In the genomic region with DNA sequence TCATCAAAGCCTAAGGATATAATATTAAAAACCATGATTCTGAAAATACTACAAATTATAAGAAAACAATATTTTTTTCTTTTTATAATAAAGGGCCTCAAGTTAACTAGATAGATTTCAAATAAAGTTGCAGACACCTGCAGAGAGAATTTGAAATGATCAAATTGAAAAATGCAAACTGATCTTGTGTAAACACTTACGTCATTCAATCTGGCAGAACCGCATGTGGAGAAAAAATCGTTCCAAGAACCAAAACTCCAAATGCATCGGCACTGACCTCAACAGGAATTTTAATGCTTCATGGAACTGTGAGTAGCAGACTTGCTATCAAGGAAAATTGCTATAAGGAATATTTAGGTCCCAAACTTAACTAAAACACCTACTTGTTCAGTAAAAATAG, we compare ENCODE assay signal across 1 cellular context.
TF ChIP-seq lines count a peak whose summit lies in the region.

No MANE protein-coding gene starts in this region.

TF ChIP-seq in HEK293, 187 proteins besides CTCF, POLR2A, EP300 and RAD21 (continued from another document):
- TF ChIP-seq, protein P1, sequence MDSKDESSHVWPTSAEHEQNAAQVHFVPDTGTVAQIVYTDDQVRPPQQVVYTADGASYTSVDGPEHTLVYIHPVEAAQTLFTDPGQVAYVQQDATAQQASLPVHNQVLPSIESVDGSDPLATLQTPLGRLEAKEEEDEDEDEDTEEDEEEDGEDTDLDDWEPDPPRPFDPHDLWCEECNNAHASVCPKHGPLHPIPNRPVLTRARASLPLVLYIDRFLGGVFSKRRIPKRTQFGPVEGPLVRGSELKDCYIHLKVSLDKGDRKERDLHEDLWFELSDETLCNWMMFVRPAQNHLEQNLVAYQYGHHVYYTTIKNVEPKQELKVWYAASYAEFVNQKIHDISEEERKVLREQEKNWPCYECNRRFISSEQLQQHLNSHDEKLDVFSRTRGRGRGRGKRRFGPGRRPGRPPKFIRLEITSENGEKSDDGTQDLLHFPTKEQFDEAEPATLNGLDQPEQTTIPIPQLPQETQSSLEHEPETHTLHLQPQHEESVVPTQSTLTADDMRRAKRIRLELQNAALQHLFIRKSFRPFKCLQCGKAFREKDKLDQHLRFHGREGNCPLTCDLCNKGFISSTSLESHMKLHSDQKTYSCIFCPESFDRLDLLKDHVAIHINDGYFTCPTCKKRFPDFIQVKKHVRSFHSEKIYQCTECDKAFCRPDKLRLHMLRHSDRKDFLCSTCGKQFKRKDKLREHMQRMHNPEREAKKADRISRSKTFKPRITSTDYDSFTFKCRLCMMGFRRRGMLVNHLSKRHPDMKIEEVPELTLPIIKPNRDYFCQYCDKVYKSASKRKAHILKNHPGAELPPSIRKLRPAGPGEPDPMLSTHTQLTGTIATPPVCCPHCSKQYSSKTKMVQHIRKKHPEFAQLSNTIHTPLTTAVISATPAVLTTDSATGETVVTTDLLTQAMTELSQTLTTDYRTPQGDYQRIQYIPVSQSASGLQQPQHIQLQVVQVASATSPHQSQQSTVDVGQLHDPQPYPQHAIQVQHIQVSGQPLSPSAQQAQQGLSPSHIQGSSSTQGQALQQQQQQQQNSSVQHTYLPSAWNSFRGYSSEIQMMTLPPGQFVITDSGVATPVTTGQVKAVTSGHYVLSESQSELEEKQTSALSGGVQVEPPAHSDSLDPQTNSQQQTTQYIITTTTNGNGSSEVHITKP (tag by site-specific recombination; IDR thresholded peaks at IDR 0.05), result no peak
- TF ChIP-seq, protein P2, sequence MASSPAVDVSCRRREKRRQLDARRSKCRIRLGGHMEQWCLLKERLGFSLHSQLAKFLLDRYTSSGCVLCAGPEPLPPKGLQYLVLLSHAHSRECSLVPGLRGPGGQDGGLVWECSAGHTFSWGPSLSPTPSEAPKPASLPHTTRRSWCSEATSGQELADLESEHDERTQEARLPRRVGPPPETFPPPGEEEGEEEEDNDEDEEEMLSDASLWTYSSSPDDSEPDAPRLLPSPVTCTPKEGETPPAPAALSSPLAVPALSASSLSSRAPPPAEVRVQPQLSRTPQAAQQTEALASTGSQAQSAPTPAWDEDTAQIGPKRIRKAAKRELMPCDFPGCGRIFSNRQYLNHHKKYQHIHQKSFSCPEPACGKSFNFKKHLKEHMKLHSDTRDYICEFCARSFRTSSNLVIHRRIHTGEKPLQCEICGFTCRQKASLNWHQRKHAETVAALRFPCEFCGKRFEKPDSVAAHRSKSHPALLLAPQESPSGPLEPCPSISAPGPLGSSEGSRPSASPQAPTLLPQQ (tag by site-specific recombination; IDR thresholded peaks at IDR 0.05), result 0 out of 2 replicates have a peak, but pooled peaks have one; percentile 16
- TF ChIP-seq PBX3 (CRISPR knock-in tag; IDR thresholded peaks at IDR 0.05) (no peak), ZNF600 (tag by site-specific recombination; IDR thresholded peaks at IDR 0.05) (0 out of 2 replicates have a peak, but pooled peaks have one; percentile 17), ZNF530 (tag by site-specific recombination; IDR thresholded peaks at IDR 0.05; ENCODE audit: low read depth) (no peak), ZNF148 (tag by site-specific recombination; IDR thresholded peaks at IDR 0.05; ENCODE audit: borderline replicate concordance) (no peak), ZNF324 (tag by site-specific recombination; IDR thresholded peaks at IDR 0.05) (no peak), ZNF629 (tag by site-specific recombination; IDR thresholded peaks at IDR 0.05) (peak; percentile 42; the same call in 1 of the 2 replicates), GLIS1 (tag by site-specific recombination; IDR thresholded peaks at IDR 0.05) (0 out of 2 replicates have a peak, but pooled peaks have one; percentile 8), ZBTB48 (tag by site-specific recombination; IDR thresholded peaks at IDR 0.05) (no peak), ZBTB17 (tag by site-specific recombination; IDR thresholded peaks at IDR 0.05) (0 out of 2 replicates have a peak, but pooled peaks have one; percentile 12), ZNF658 (tag by site-specific recombination; IDR thresholded peaks at IDR 0.05) (no peak), ZNF221 (tag by site-specific recombination; IDR thresholded peaks at IDR 0.05; ENCODE audit: borderline replicate concordance) (no peak), ZNF558 (tag by site-specific recombination; IDR thresholded peaks at IDR 0.05) (0 out of 2 replicates have a peak, but pooled peaks have one; percentile 19), PRDM2 (tag by site-specific recombination; IDR thresholded peaks at IDR 0.05; ENCODE audit: borderline replicate concordance) (no peak), ZNF768 (tag by site-specific recombination; IDR thresholded peaks at IDR 0.05) (no peak), ZNF621 (tag by site-specific recombination; IDR thresholded peaks at IDR 0.05) (no peak), ZNF266 (tag by site-specific recombination; IDR thresholded peaks at IDR 0.05; ENCODE audit: low read depth) (peak; percentile 25; the same call in 1 of the 2 replicates), ZNF169 (tag by site-specific recombination; IDR thresholded peaks at IDR 0.05) (no peak), ZNF610 (tag by site-specific recombination; IDR thresholded peaks at IDR 0.05; ENCODE audit: borderline replicate concordance) (no peak), AEBP2 (tag by site-specific recombination; IDR thresholded peaks at IDR 0.05; ENCODE audit: borderline replicate concordance) (no peak)
- TF ChIP-seq, protein P3, sequence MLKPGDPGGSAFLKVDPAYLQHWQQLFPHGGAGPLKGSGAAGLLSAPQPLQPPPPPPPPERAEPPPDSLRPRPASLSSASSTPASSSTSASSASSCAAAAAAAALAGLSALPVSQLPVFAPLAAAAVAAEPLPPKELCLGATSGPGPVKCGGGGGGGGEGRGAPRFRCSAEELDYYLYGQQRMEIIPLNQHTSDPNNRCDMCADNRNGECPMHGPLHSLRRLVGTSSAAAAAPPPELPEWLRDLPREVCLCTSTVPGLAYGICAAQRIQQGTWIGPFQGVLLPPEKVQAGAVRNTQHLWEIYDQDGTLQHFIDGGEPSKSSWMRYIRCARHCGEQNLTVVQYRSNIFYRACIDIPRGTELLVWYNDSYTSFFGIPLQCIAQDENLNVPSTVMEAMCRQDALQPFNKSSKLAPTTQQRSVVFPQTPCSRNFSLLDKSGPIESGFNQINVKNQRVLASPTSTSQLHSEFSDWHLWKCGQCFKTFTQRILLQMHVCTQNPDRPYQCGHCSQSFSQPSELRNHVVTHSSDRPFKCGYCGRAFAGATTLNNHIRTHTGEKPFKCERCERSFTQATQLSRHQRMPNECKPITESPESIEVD (tag by site-specific recombination; IDR thresholded peaks at IDR 0.05), result peak; percentile 83
- TF ChIP-seq, protein P4, sequence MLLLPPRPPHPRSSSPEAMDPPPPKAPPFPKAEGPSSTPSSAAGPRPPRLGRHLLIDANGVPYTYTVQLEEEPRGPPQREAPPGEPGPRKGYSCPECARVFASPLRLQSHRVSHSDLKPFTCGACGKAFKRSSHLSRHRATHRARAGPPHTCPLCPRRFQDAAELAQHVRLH (tag by site-specific recombination; IDR thresholded peaks at IDR 0.05), result no peak
- TF ChIP-seq, protein P5, sequence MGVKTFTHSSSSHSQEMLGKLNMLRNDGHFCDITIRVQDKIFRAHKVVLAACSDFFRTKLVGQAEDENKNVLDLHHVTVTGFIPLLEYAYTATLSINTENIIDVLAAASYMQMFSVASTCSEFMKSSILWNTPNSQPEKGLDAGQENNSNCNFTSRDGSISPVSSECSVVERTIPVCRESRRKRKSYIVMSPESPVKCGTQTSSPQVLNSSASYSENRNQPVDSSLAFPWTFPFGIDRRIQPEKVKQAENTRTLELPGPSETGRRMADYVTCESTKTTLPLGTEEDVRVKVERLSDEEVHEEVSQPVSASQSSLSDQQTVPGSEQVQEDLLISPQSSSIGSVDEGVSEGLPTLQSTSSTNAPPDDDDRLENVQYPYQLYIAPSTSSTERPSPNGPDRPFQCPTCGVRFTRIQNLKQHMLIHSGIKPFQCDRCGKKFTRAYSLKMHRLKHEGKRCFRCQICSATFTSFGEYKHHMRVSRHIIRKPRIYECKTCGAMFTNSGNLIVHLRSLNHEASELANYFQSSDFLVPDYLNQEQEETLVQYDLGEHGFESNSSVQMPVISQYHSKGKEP (tag by site-specific recombination; IDR thresholded peaks at IDR 0.05), result peak; percentile 76; the same call in 1 of the 2 replicates
